ENCODE assay signal across 38 cellular contexts in genomic region chr1:187490261-187490660, GRCh38.
"Had no signal": no experiment of that assay in that cellular context is flagged by ENCODE, and none has a peak within 500 bp of the region (broad histone marks: within the 10 kb centered on the region; RNA-seq: fewer than 3 reads in every experiment).

No MANE protein-coding gene starts in this region.

- H3K4me3 Mint-ChIP-seq: activated B cell treated with CpG ODN at 0.5 μM for 24 hours; activated CD4-positive, alpha-beta memory T cell treated with anti-CD3 and anti-CD28 coated beads for 36 hours; activated CD4-positive, alpha-beta T cell treated with anti-CD3 and anti-CD28 coated beads, Interleukin-2, amount 10 ng/mL, durations not matched to agents 24 days and 14 days; activated CD8-positive, alpha-beta T cell treated with anti-CD3 and anti-CD28 coated beads for 36 hours; activated naive CD4-positive, alpha-beta T cell treated with anti-CD3 and anti-CD28 coated beads, Interleukin-2, amount 10 ng/mL, durations not matched to agents 7 days and 5 days; activated naive CD4-positive, alpha-beta T cell treated with anti-CD3 and anti-CD28 coated beads, Interleukin-2, amount 50 U/mL, for 24 hours; activated naive CD8-positive, alpha-beta T cell; activated naive CD8-positive, alpha-beta T cell treated with anti-CD3 and anti-CD28 coated beads, Interleukin-2, amount 10 ng/mL, durations not matched to agents 7 days and 5 days; activated naive CD8-positive, alpha-beta T cell treated with anti-CD3 and anti-CD28 coated beads, Interleukin-2, amount 50 U/mL, for 24 hours; activated T-cell treated with anti-CD3 and anti-CD28 coated beads, Interleukin-2, amount 50 U/mL, for 4 hours; activated T-cell treated with anti-CD3 and anti-CD28 coated beads, Interleukin-2, amount 50 U/mL, for 72 hours; activated T-helper 1 cell treated with anti-CD3 and anti-CD28 coated beads, Interleukin-12 subunit alpha, Interleukin-12 subunit beta, Interleukin-2, Interleukin-4 antibody, amounts not matched to agents 30 ng/mL and 10 ng/mL and 1 ng/mL, durations not matched to agents 14 hours and 24 hours and 36 hours; activated T-helper 17 cell treated with anti-CD3 and anti-CD28 coated beads, Interleukin-2, amount 50 U/mL, for 72 hours; brain; central memory CD8-positive, alpha-beta T cell; T-helper 1 cell treated with Interleukin-12 subunit alpha and Interleukin-12 subunit beta and Interleukin-4 antibody, amounts not matched to agents 30 μg/mL and 1 μg/mL, for 36 hours; T-helper 2 cell treated with Interferon-gamma antibody and Interleukin-4, amounts not matched to agents 5 μg/mL and 100 μg/mL, for 36 hours had no signal

- H3K9me3 Mint-ChIP-seq: activated B cell treated with CpG ODN at 0.5 μM for 24 hours; activated CD4-positive, alpha-beta T cell treated with anti-CD3 and anti-CD28 coated beads, Interleukin-2, amount 10 ng/mL, durations not matched to agents 24 days and 14 days; activated naive CD4-positive, alpha-beta T cell treated with anti-CD3 and anti-CD28 coated beads, Interleukin-2, amount 10 ng/mL, durations not matched to agents 7 days and 5 days; activated T-helper 1 cell treated with anti-CD3 and anti-CD28 coated beads, Interleukin-12 subunit alpha, Interleukin-12 subunit beta, Interleukin-2, Interleukin-4 antibody, amounts not matched to agents 30 ng/mL and 10 ng/mL and 1 ng/mL, durations not matched to agents 14 hours and 24 hours and 36 hours; brain; T-helper 1 cell treated with Interleukin-12 subunit alpha and Interleukin-12 subunit beta and Interleukin-4 antibody, amounts not matched to agents 30 μg/mL and 1 μg/mL, for 36 hours had no signal

- H3K27ac ChIP-seq: ascending aorta, cardiac muscle cell, VCaP had no signal

- FAIRE-seq: bronchial epithelial cell had no signal

- H3K4me1 Mint-ChIP-seq: activated B cell treated with CpG ODN at 0.5 μM for 24 hours; activated CD4-positive, alpha-beta T cell treated with anti-CD3 and anti-CD28 coated beads, Interleukin-2, amount 10 ng/mL, durations not matched to agents 24 days and 14 days; activated naive CD4-positive, alpha-beta T cell treated with anti-CD3 and anti-CD28 coated beads, Interleukin-2, amount 10 ng/mL, durations not matched to agents 7 days and 5 days; activated naive CD4-positive, alpha-beta T cell treated with anti-CD3 and anti-CD28 coated beads, Interleukin-2, amount 50 U/mL, for 24 hours; activated naive CD8-positive, alpha-beta T cell treated with anti-CD3 and anti-CD28 coated beads, Interleukin-2, amount 10 ng/mL, durations not matched to agents 7 days and 5 days; activated naive CD8-positive, alpha-beta T cell treated with anti-CD3 and anti-CD28 coated beads, Interleukin-2, amount 50 U/mL, for 24 hours; activated T-helper 17 cell treated with anti-CD3 and anti-CD28 coated beads, Interleukin-2, amount 50 U/mL, for 72 hours; brain; central memory CD8-positive, alpha-beta T cell had no signal

- H3K4me1 ChIP-seq: ascending aorta had no signal

- H3K9me3 ChIP-seq: ascending aorta had no signal

- H3K4me3 ChIP-seq: ascending aorta, cardiac muscle cell had no signal

- ATAC-seq: activated CD8-positive, alpha-beta T cell treated with anti-CD3 and anti-CD28 coated beads for 36 hours; activated naive CD8-positive, alpha-beta T cell treated with anti-CD3 and anti-CD28 coated beads, Interleukin-2, amount 50 U/mL, for 24 hours; activated T-cell treated with anti-CD3 and anti-CD28 coated beads, Interleukin-2, amount 50 U/mL, for 4 hours; activated T-cell treated with anti-CD3 and anti-CD28 coated beads, Interleukin-2, amount 50 U/mL, for 72 hours; activated T-helper 17 cell treated with anti-CD3 and anti-CD28 coated beads, Interleukin-2, amount 50 U/mL, for 72 hours had no signal

- H3K27ac Mint-ChIP-seq: activated B cell treated with CpG ODN at 0.5 μM for 24 hours; activated CD4-positive, alpha-beta memory T cell treated with anti-CD3 and anti-CD28 coated beads for 36 hours; activated CD4-positive, alpha-beta T cell treated with anti-CD3 and anti-CD28 coated beads, Interleukin-2, amount 10 ng/mL, durations not matched to agents 24 days and 14 days; activated CD8-positive, alpha-beta T cell treated with anti-CD3 and anti-CD28 coated beads for 36 hours; activated naive CD4-positive, alpha-beta T cell treated with anti-CD3 and anti-CD28 coated beads, Interleukin-2, amount 10 ng/mL, durations not matched to agents 7 days and 5 days; activated naive CD4-positive, alpha-beta T cell treated with anti-CD3 and anti-CD28 coated beads, Interleukin-2, amount 50 U/mL, for 24 hours; activated naive CD8-positive, alpha-beta T cell; activated naive CD8-positive, alpha-beta T cell treated with anti-CD3 and anti-CD28 coated beads, Interleukin-2, amount 10 ng/mL, durations not matched to agents 7 days and 5 days; activated naive CD8-positive, alpha-beta T cell treated with anti-CD3 and anti-CD28 coated beads, Interleukin-2, amount 50 U/mL, for 24 hours; activated T-cell treated with anti-CD3 and anti-CD28 coated beads, Interleukin-2, amount 50 U/mL, for 72 hours; activated T-helper 1 cell treated with anti-CD3 and anti-CD28 coated beads, Interleukin-12 subunit alpha, Interleukin-12 subunit beta, Interleukin-2, Interleukin-4 antibody, amounts not matched to agents 30 ng/mL and 10 ng/mL and 1 ng/mL, durations not matched to agents 14 hours and 24 hours and 36 hours; activated T-helper 17 cell treated with anti-CD3 and anti-CD28 coated beads, Interleukin-2, amount 50 U/mL, for 72 hours; brain; T-helper 1 cell treated with Interleukin-12 subunit alpha and Interleukin-12 subunit beta and Interleukin-4 antibody, amounts not matched to agents 30 μg/mL and 1 μg/mL, for 36 hours; T-helper 2 cell treated with Interferon-gamma antibody and Interleukin-4, amounts not matched to agents 5 μg/mL and 100 μg/mL, for 36 hours had no signal

- H3K36me3 Mint-ChIP-seq: activated CD4-positive, alpha-beta memory T cell treated with anti-CD3 and anti-CD28 coated beads for 36 hours; activated naive CD4-positive, alpha-beta T cell treated with anti-CD3 and anti-CD28 coated beads, Interleukin-2, amount 10 ng/mL, durations not matched to agents 7 days and 5 days; activated naive CD4-positive, alpha-beta T cell treated with anti-CD3 and anti-CD28 coated beads, Interleukin-2, amount 50 U/mL, for 24 hours; activated naive CD8-positive, alpha-beta T cell; activated naive CD8-positive, alpha-beta T cell treated with anti-CD3 and anti-CD28 coated beads, Interleukin-2, amount 10 ng/mL, durations not matched to agents 7 days and 5 days; brain had no signal

- H3K27me3 ChIP-seq: ascending aorta, cardiac muscle cell had no signal

- DNase-seq: activated B cell treated with CpG ODN at 0.5 μM for 24 hours; activated CD4-positive, alpha-beta memory T cell treated with anti-CD3 and anti-CD28 coated beads for 36 hours; activated CD4-positive, alpha-beta T cell treated with anti-CD3 and anti-CD28 coated beads for 4 hours; activated CD4-positive, alpha-beta T cell treated with anti-CD3 and anti-CD28 coated beads, Interleukin-2, amount 10 ng/mL, durations not matched to agents 24 days and 14 days; activated CD4-positive, alpha-beta T cell treated with anti-CD3 and anti-CD28 coated beads, Interleukin-2, amount 50 U/mL, for 1 hour; activated CD4-positive, alpha-beta T cell treated with anti-CD3 and anti-CD28 coated beads, Interleukin-2, amount 50 U/mL, for 4 hours; activated CD4-positive, CD25-positive, alpha-beta regulatory T cell treated with anti-CD3 and anti-CD28 coated beads, Interleukin-2, amount 50 U/mL, for 72 hours; activated CD8-positive, alpha-beta memory T cell treated with anti-CD3 and anti-CD28 coated beads, Interleukin-2, amount 50 U/mL, for 4 hours; activated CD8-positive, alpha-beta T cell treated with anti-CD3 and anti-CD28 coated beads for 36 hours; activated effector memory CD4-positive, alpha-beta T cell treated with Interleukin-2 at 50 U/mL for 16 hours; activated gamma-delta T cell; activated naive CD4-positive, alpha-beta T cell treated with anti-CD3 and anti-CD28 coated beads, Interleukin-2, amount 10 ng/mL, durations not matched to agents 7 days and 5 days; activated naive CD4-positive, alpha-beta T cell treated with Interleukin-2 at 50 U/mL for 16 hours; activated naive CD8-positive, alpha-beta T cell treated with anti-CD3 and anti-CD28 coated beads, Interleukin-2, amount 10 ng/mL, durations not matched to agents 7 days and 5 days; activated naive CD8-positive, alpha-beta T cell treated with anti-CD3 and anti-CD28 coated beads, Interleukin-2, amount 50 U/mL, for 24 hours; activated T-cell treated with anti-CD3 and anti-CD28 coated beads for 4 hours; activated T-cell treated with anti-CD3 and anti-CD28 coated beads, Interleukin-2, amount 50 U/mL, for 1 hour; activated T-cell treated with anti-CD3 and anti-CD28 coated beads, Interleukin-2, amount 50 U/mL, for 4 hours; activated T-cell treated with anti-CD3 and anti-CD28 coated beads, Interleukin-2, amount 50 U/mL, for 72 hours; amygdala; anterior cingulate cortex; caudate nucleus; cerebellar nuclear complex; T-helper 1 cell; T-helper 2 cell; T-helper 9 cell had no signal

- H3K36me3 ChIP-seq: ascending aorta, cardiac muscle cell had no signal

- H3K27me3 Mint-ChIP-seq: activated B cell treated with CpG ODN at 0.5 μM for 24 hours; activated CD4-positive, alpha-beta memory T cell treated with anti-CD3 and anti-CD28 coated beads for 36 hours; activated CD4-positive, alpha-beta T cell treated with anti-CD3 and anti-CD28 coated beads, Interleukin-2, amount 10 ng/mL, durations not matched to agents 24 days and 14 days; activated CD8-positive, alpha-beta T cell treated with anti-CD3 and anti-CD28 coated beads for 36 hours; activated naive CD4-positive, alpha-beta T cell treated with anti-CD3 and anti-CD28 coated beads, Interleukin-2, amount 10 ng/mL, durations not matched to agents 7 days and 5 days; activated naive CD4-positive, alpha-beta T cell treated with anti-CD3 and anti-CD28 coated beads, Interleukin-2, amount 50 U/mL, for 24 hours; activated naive CD8-positive, alpha-beta T cell; activated naive CD8-positive, alpha-beta T cell treated with anti-CD3 and anti-CD28 coated beads, Interleukin-2, amount 10 ng/mL, durations not matched to agents 7 days and 5 days; activated naive CD8-positive, alpha-beta T cell treated with anti-CD3 and anti-CD28 coated beads, Interleukin-2, amount 50 U/mL, for 24 hours; activated T-helper 17 cell treated with anti-CD3 and anti-CD28 coated beads, Interleukin-2, amount 50 U/mL, for 72 hours; brain; central memory CD8-positive, alpha-beta T cell had no signal
